Comparison of ENCODE assay signal across 29 cellular contexts in genomic region chr5:74143151-74143550, GRCh38.
"Had no signal": no experiment of that assay in that cellular context is flagged by ENCODE, and none has a peak within 500 bp of the region (broad histone marks: within the 10 kb centered on the region; RNA-seq: fewer than 3 reads in every experiment).

No MANE protein-coding gene starts in this region.

- H3K4me3 Mint-ChIP-seq: mesothelial cell of epicardium; naive thymus-derived CD4-positive, alpha-beta T cell; natural killer cell treated with Interleukin-12 subunit alpha and Interleukin-12 subunit beta and Interleukin-15 and Interleukin-18, amount 100 ng/mL, for 72 hours; neural crest cell; stimulated activated naive B cell treated with anti-CD40 and anti-IgM and Interleukin-4, amounts not matched to agents 10 μg/mL and 1 μg/mL and 100 μg/mL, for 72 hours had no signal

- H3K36me3 Mint-ChIP-seq: mesothelial cell of epicardium; naive thymus-derived CD4-positive, alpha-beta T cell; natural killer cell treated with Interleukin-12 subunit alpha and Interleukin-12 subunit beta and Interleukin-15 and Interleukin-18, amount 100 ng/mL, for 72 hours; stimulated activated naive B cell treated with anti-CD40 and anti-IgM and Interleukin-4, amounts not matched to agents 10 μg/mL and 1 μg/mL and 100 μg/mL, for 72 hours had no signal

- H3K27ac Mint-ChIP-seq: mesothelial cell of epicardium; naive thymus-derived CD4-positive, alpha-beta T cell; natural killer cell treated with Interleukin-12 subunit alpha and Interleukin-12 subunit beta and Interleukin-15 and Interleukin-18, amount 100 ng/mL, for 72 hours; stimulated activated naive B cell treated with anti-CD40 and anti-IgM and Interleukin-4, amounts not matched to agents 10 μg/mL and 1 μg/mL and 100 μg/mL, for 72 hours had no signal

- H3K27me3 ChIP-seq: hepatocyte, left lung, pancreas, stomach, testis, thyroid gland, transverse colon, upper lobe of left lung, vagina had no signal

- H3K36me3 ChIP-seq: left lung, lower lobe of right lung, pancreas, prostate gland, stomach, thyroid gland, transverse colon, upper lobe of left lung, vagina had no signal

- H3K4me3 ChIP-seq: hepatocyte, left lung, lower lobe of right lung, pancreas, prostate gland, skin epidermis, stomach, thyroid gland, transverse colon, upper lobe of left lung, vagina had no signal

- ATAC-seq: left lung; lower lobe of right lung; naive thymus-derived CD4-positive, alpha-beta T cell; natural killer cell treated with Interleukin-12 subunit alpha and Interleukin-12 subunit beta and Interleukin-15 and Interleukin-18, amount 100 ng/mL, for 72 hours; pancreas; right cardiac atrium; sciatic nerve; stimulated activated naive B cell treated with anti-CD40 and anti-IgM and Interleukin-4, amounts not matched to agents 10 μg/mL and 1 μg/mL and 100 μg/mL, for 72 hours; stimulated activated naive CD8-positive, alpha-beta T cell treated with anti-CD3 and anti-CD28 coated beads, Interleukin-15, Interleukin-2, amounts not matched to agents 100 U/mL and 50 U/mL, for 24 hours had no signal

- DNase-seq: islet precursor cell; kidney glomerular epithelial cell; left cardiac atrium; lower lobe of right lung; mesendoderm; naive thymus-derived CD4-positive, alpha-beta T cell; pancreas; retina; stimulated activated CD4-positive, alpha-beta T cell treated with anti-CD3 and anti-CD28 coated beads, Interleukin-12 subunit alpha, Interleukin-12 subunit beta, amount 100 ng/mL, for 4 hours; stimulated activated CD4-positive, alpha-beta T cell treated with anti-CD3 and anti-CD28 coated beads, Interleukin-15, amount 100 ng/mL, for 24 hours; stimulated activated CD4-positive, alpha-beta T cell treated with anti-CD3 and anti-CD28 coated beads, Interleukin-2, amount 100 ng/mL, for 24 hours; stimulated activated CD4-positive, alpha-beta T cell treated with anti-CD3 and anti-CD28 coated beads, Interleukin-4, amount 100 ng/mL, for 1 hour; stimulated activated naive B cell treated with anti-CD40 and anti-IgM and Interleukin-4, amounts not matched to agents 10 μg/mL and 1 μg/mL and 100 μg/mL, for 72 hours; stimulated activated naive CD8-positive, alpha-beta T cell treated with anti-CD3 and anti-CD28 coated beads, Interleukin-15, Interleukin-2, amounts not matched to agents 100 U/mL and 50 U/mL, for 24 hours; stomach; thyroid gland; upper lobe of left lung had no signal

- H2AFZ ChIP-seq: hepatocyte had no signal

- H3K4me2 ChIP-seq: hepatocyte had no signal

- H3K27ac ChIP-seq: hepatocyte, left lung, lower lobe of right lung, pancreas, prostate gland, skin epidermis, stomach, testis, thyroid gland, transverse colon, upper lobe of left lung, vagina had no signal

- H3K9me3 Mint-ChIP-seq: natural killer cell treated with Interleukin-12 subunit alpha and Interleukin-12 subunit beta and Interleukin-15 and Interleukin-18, amount 100 ng/mL, for 72 hours; stimulated activated naive B cell treated with anti-CD40 and anti-IgM and Interleukin-4, amounts not matched to agents 10 μg/mL and 1 μg/mL and 100 μg/mL, for 72 hours had no signal

- H3K4me1 ChIP-seq: left lung, pancreas, prostate gland, thyroid gland, vagina had no signal

- FAIRE-seq: pancreas had no signal

- H3K4me1 Mint-ChIP-seq: stimulated activated naive B cell treated with anti-CD40 and anti-IgM and Interleukin-4, amounts not matched to agents 10 μg/mL and 1 μg/mL and 100 μg/mL, for 72 hours had no signal

- H3K9me3 ChIP-seq: left lung, lower lobe of right lung, pancreas, prostate gland, stomach, testis, thyroid gland, transverse colon, upper lobe of left lung, vagina had no signal

- H3K79me2 ChIP-seq: hepatocyte had no signal
